In genomic region chr14:70642313-70643235, GRCh38 we compare ENCODE assay signal across 8 cellular contexts. TPM values are rescaled to one million over a fixed set of nuclear protein-coding genes. Genes with fewer than 3 reads are reported as not detected.
A peak's percentile ranks its signal among the peaks of the same experiment; 100 is the strongest.
DNase-seq lines count a peak whose midpoint lies in the region; TF ChIP-seq lines count a peak whose summit lies in the region.

No MANE protein-coding gene starts in this region.

- H4K8ac ChIP-seq in trophoblast cell (ENCODE audit: low read depth, low read length) = peak overlapping the region; percentile 76

- peaks cover 10 to 11% of the 10 kb centered on the region in 2 experiments for H3K4me1 ChIP-seq in trophoblast cell (ENCODE audit: control insufficient read depth in 1 of 2, insufficient read depth in 2 of 2, low read length in 2 of 2)

- no peak for DNase-seq in BJ (ENCODE audit: low read depth)
- peak; percentile 53 for DNase-seq in GM19238 (ENCODE audit: insufficient read length, low spot score)
- peak; percentile 1 for DNase-seq in NCI-H1436 treated with DMSO at 0.1 percent for 48 hours (lab: John Stamatoyannopoulos, UW)
- DNase-seq in activated effector memory CD4-positive, alpha-beta T cell treated with anti-CD3 and anti-CD28 coated beads, Interleukin-2, amount 50 U/mL, for 16 hours = peak; percentile 77
- peak; percentile 49 for DNase-seq in glutamatergic neuron
- DNase-seq in trophoblast cell = peak in 1 of 2 donors; percentile 51
- DNase-seq in mucosa of gallbladder (ENCODE audit: low spot score) = no peak
- no peak for DNase-seq in dedifferentiated amniotic fluid mesenchymal stem cell (ENCODE audit: extremely low spot score)

- CTCF ChIA-PET in BJ (lab: Yijun Ruan, JAX) = interaction anchor here (0.6 to 1.6 kb wide), 2 partner anchors 20 to 103 kb away, joined by 3 to 6 read pairs; no protein-coding TSS in a partner anchor

- H2AK5ac ChIP-seq in trophoblast cell (ENCODE audit: low read length) = no peak overlapping the region

- peaks cover 5% of the 10 kb centered on the region for H3K79me1 ChIP-seq in trophoblast cell (ENCODE audit: low read length)

- H3K18ac ChIP-seq in trophoblast cell (ENCODE audit: low read length) = peak overlapping the region; percentile 89

- peaks cover 31% of the 10 kb centered on the region for H3K27me3 ChIP-seq in BJ (ENCODE audit: control insufficient read depth, insufficient read depth, low read length)
- H3K27me3 ChIP-seq in trophoblast cell (ENCODE audit: insufficient read depth, low read length) = no peaks in the 10 kb centered on the region

- no CpG with 5 or more reads among the region's 50 CpGs for WGBS in trophoblast cell (ENCODE audit: extremely low coverage, insufficient coverage, insufficient read length)

- peak overlapping the region; percentile 28 for H2BK120ac ChIP-seq in trophoblast cell (ENCODE audit: insufficient read depth, low read length, poor library complexity)

- no peak overlapping the region for H3K23ac ChIP-seq in trophoblast cell (ENCODE audit: low read length)

- H3K27ac Mint-ChIP-seq in glutamatergic neuron (ENCODE audit: unreplicated experiment) = peak overlapping the region; percentile 72

- H3K36me3 ChIP-seq in BJ (ENCODE audit: control insufficient read depth, insufficient read depth, low read length) (no peaks in the 10 kb centered on the region), trophoblast cell (ENCODE audit: control insufficient read depth in 1 of 2, insufficient read depth in 2 of 2, low read length in 2 of 2) (no peaks in the 10 kb centered on the region)

- peak overlapping the region; percentile 88 for H3K4ac ChIP-seq in trophoblast cell (ENCODE audit: low read depth, low read length)

- peak overlapping the region; percentile 53 for H2BK12ac ChIP-seq in trophoblast cell (ENCODE audit: low read length)

- peak overlapping the region; percentile 65 for H3K4me2 ChIP-seq in trophoblast cell (ENCODE audit: low read length)

- peak overlapping the region; percentile 26 for H4K12ac ChIP-seq in trophoblast cell (ENCODE audit: low read depth, low read length)

- H3K4me3 ChIP-seq in BJ (ENCODE audit: low read depth, low read length) (peak overlapping the region; percentile 13), trophoblast cell (ENCODE audit: low read depth, low read length) (peak overlapping the region; percentile 79)

- H3K27me3 Mint-ChIP-seq in glutamatergic neuron (ENCODE audit: unreplicated experiment) = peaks cover 24% of the 10 kb centered on the region

- peak overlapping the region; percentile 50 for H3K14ac ChIP-seq in trophoblast cell (ENCODE audit: low read length)

- no peak overlapping the region for H3K27ac ChIP-seq in trophoblast cell (ENCODE audit: low read depth, low read length)

- H3K36me3 Mint-ChIP-seq in glutamatergic neuron (ENCODE audit: unreplicated experiment) = no peaks in the 10 kb centered on the region

- TF ChIP-seq CTCF in BJ (IDR thresholded peaks at IDR 0.05; ENCODE audit: insufficient read depth, low read depth, low read length) = no peak
- TF ChIP-seq CTCF in glutamatergic neuron (IDR thresholded peaks at IDR 0.05; ENCODE audit: partially characterized antibody, unreplicated experiment) = no peak

- no peak overlapping the region for H2BK5ac ChIP-seq in trophoblast cell (ENCODE audit: low read depth, low read length, poor library complexity)

- peak overlapping the region; percentile 95 for H3K4me3 Mint-ChIP-seq in glutamatergic neuron (ENCODE audit: unreplicated experiment)

- peaks cover 16% of the 10 kb centered on the region for H3K4me1 Mint-ChIP-seq in glutamatergic neuron (ENCODE audit: low read depth, unreplicated experiment)

- peak overlapping the region; percentile 75 for H3K9ac ChIP-seq in trophoblast cell (ENCODE audit: low read length)

- peaks cover 18% of the 10 kb centered on the region for H3K9me3 Mint-ChIP-seq in glutamatergic neuron (ENCODE audit: unreplicated experiment)

- POLR2A ChIA-PET in BJ (lab: Charles Lee) = no interaction called here

- H3K79me2 ChIP-seq in trophoblast cell (ENCODE audit: control insufficient read depth, insufficient read depth, low read length, poor library complexity) = peaks cover 6% of the 10 kb centered on the region

- peak overlapping the region; percentile 82 for H4K91ac ChIP-seq in trophoblast cell (ENCODE audit: low read depth, low read length)

- H3K9me3 ChIP-seq in trophoblast cell (ENCODE audit: insufficient read depth, low read depth, low read length) = no peaks in the 10 kb centered on the region

- H2AFZ ChIP-seq in trophoblast cell (ENCODE audit: insufficient read depth, low read length, poor library complexity) = peak overlapping the region; percentile 97

RNA-seq across cellular contexts. Expression of gene TTC9, which starts 0.9 kb away (rescaled TPM):
- 0.25 and 0.32 TPM in 2 replicates for polyA plus RNA-seq in BJ (2011; rRNA removed)
- 0.09 and 0.10 TPM in 2 replicates for polyA minus RNA-seq in BJ (2011; rRNA and poly(A)+ RNA removed)
- 8.6 TPM for total RNA-seq in glutamatergic neuron (ENCODE audit: unreplicated experiment)
- polyA plus RNA-seq in trophoblast cell (2013) = 2.4 and 2.6 TPM in 2 replicates
- total RNA-seq in mucosa of gallbladder = 8.1 TPM

RNA-seq across cellular contexts. Expression of gene MED6, which starts 42.1 kb away (rescaled TPM):
- 15.4 and 27.6 TPM in 2 replicates for polyA plus RNA-seq in BJ (2011; rRNA removed)
- 14.3 and 15.4 TPM in 2 replicates for polyA minus RNA-seq in BJ (2011; rRNA and poly(A)+ RNA removed)
- total RNA-seq in glutamatergic neuron (ENCODE audit: unreplicated experiment) (55.2 TPM), mucosa of gallbladder (24.2 TPM)
- polyA plus RNA-seq in trophoblast cell (2013) = 39.6 and 39.9 TPM in 2 replicates

Comparison
In these comparisons a context has a peak if more than half of its experiments do, and no peak if none do; other contexts are left out.
1. DNase-seq: peak in GM19238 (single experiment), NCI-H1436 treated with DMSO at 0.1 percent for 48 hours (single experiment), activated effector memory CD4-positive, alpha-beta T cell treated with anti-CD3 and anti-CD28 coated beads, Interleukin-2, amount 50 U/mL, for 16 hours (single experiment) and glutamatergic neuron (single experiment); none in BJ (single experiment), mucosa of gallbladder (single experiment) and dedifferentiated amniotic fluid mesenchymal stem cell (single experiment).